ENCODE assay signal across 20 cellular contexts in the genomic region with DNA sequence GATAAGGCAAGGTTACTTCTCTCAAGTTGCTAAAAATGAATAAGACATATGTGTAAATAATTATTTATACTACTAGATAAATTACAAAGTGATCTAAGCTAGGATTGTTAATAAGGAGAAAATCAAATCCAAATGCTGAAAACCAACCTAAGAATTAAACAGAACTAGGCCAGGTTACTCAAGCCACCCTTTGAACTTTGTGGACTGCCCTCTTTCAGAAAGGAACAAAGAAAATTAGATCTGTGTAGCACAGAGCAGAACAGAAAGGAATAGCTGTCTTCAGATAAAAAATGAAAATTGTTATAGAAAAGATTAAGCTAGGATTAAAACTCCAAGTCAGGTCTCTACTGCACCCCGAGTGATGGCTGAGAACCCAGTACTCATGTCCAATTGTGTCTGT.
"Had no signal": no experiment of that assay in that cellular context is flagged by ENCODE, and none has a peak within 500 bp of the region (broad histone marks: within the 10 kb centered on the region; RNA-seq: fewer than 3 reads in every experiment).

No MANE protein-coding gene starts in this region.

- H2AFZ ChIP-seq: hepatocyte had no signal

- ATAC-seq: foreskin keratinocyte, gastroesophageal sphincter, heart left ventricle, left cardiac atrium, lower lobe of right lung had no signal

- H3K27ac ChIP-seq: coronary artery, dorsolateral prefrontal cortex, esophagus muscularis mucosa, foreskin keratinocyte, gastroesophageal sphincter, heart left ventricle, hepatocyte, left ventricle myocardium inferior, lower lobe of right lung had no signal

- H3K4me2 ChIP-seq: hepatocyte had no signal

- H3K27me3 ChIP-seq: dorsolateral prefrontal cortex, esophagus muscularis mucosa, foreskin keratinocyte, gastroesophageal sphincter, heart left ventricle, hepatocyte had no signal

- H3K4me3 ChIP-seq: coronary artery, dorsolateral prefrontal cortex, esophagus muscularis mucosa, gastroesophageal sphincter, heart left ventricle, hepatocyte, left ventricle myocardium inferior, lower lobe of right lung had no signal

- H3K79me2 ChIP-seq: hepatocyte had no signal

- FAIRE-seq: colon, endothelial cell of umbilical vein, islet of Langerhans, keratinocyte had no signal

- DNase-seq: dermis blood vessel endothelial cell; dorsolateral prefrontal cortex; effector CD4-positive, alpha-beta T cell; effector memory CD4-positive, alpha-beta T cell; foreskin keratinocyte; heart left ventricle; hypothalamus; left cardiac atrium; left ventricle myocardium inferior; lower lobe of right lung; mesenchymal stem cell; midbrain had no signal

- H3K36me3 ChIP-seq: esophagus muscularis mucosa, gastroesophageal sphincter, heart left ventricle, left ventricle myocardium inferior, lower lobe of right lung had no signal

- H3K9me3 ChIP-seq: esophagus muscularis mucosa, gastroesophageal sphincter, heart left ventricle, left ventricle myocardium inferior, lower lobe of right lung had no signal

- H3K4me1 ChIP-seq: foreskin keratinocyte, heart left ventricle, left ventricle myocardium inferior, lower lobe of right lung had no signal
